ENCODE assay signal across 8 cellular contexts in the genomic region with DNA sequence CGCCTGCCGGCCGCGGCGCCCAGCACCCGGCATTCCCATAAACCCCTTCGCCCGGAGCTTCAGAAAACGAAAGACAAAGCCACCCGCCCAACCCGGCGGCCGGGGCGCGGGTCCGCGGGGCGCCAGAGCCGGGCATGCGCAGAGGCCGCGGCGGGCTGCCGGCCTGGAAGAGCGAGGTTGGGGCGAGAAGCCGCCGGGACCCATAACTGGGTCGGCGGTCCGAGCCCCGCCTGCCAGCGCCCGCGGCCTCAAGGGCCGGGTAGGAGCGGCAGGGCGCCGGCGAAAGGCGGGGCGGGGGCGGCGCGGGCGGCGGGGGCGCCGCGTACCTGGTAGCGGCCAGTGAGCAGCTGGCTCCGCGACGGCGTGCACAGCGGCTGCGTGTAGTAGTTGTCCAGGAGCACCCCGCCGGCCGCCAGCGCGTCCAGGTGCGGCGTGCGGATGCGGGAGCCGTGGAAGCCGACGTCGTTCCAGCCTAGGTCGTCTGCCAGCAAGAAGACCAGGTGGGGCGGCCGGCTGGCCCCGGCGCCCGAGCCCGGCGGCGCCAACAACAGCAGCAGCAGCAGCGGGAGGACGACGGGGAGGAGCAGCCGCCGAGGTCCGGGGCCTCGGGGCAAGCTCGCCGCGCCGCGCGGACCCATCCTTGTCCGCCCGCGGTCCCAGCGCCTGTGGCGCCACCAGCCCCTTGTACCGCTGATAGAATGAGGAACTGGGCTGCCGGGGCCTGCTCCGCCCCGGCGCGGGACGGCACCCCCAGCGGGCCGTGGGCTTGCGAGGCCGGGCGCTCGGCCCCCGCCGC. TPM values are rescaled to one million over a fixed set of nuclear protein-coding genes. Genes with fewer than 3 reads are reported as not detected.
DNase-seq lines count a peak whose midpoint lies in the region; ATAC-seq and TF ChIP-seq lines count a peak whose summit lies in the region.

ARSB (minus strand) TSS at position 700 of the 796 bp plus-strand sequence; CDS start at position 638, 62 bp downstream.

- DNase-seq in NCI-H526 (lab: John Stamatoyannopoulos, UW) (peak; percentile 63 to 92), dedifferentiated amniotic fluid mesenchymal stem cell (ENCODE audit: extremely low spot score) (peak; percentile 86), left lung (peak; percentile 89 to 96)
- peak; percentile 66 for DNase-seq in activated CD4-positive, alpha-beta T cell treated with anti-CD3 and anti-CD28 coated beads, Interleukin-2, amount 50 U/mL, for 1 hour
- peak; percentile 78 for DNase-seq in stimulated activated CD4-positive, alpha-beta T cell treated with anti-CD3 and anti-CD28 coated beads, Interleukin-4, amount 100 ng/mL, for 1 hour

- peak within 1 kb of the TSS; percentile 86 for H3K4me3 ChIP-seq in BLaER1
- peak within 1 kb of the TSS; percentile 73 to 85 for H3K4me3 ChIP-seq in left lung

- H3K27me3 ChIP-seq in BLaER1 (no peaks in the 10 kb centered on the region), left lung (no peaks in the 10 kb centered on the region)

- intact Hi-C loops in left lung (cut with DNase I): no loop called here

- no peak for TF ChIP-seq CTCF in left lung (IDR thresholded peaks at IDR 0.05)

- H3K27ac ChIP-seq in BLaER1 (peak within 1 kb of the TSS; percentile 93), left lung (peak within 1 kb of the TSS; percentile 98 to 99)

- no peaks in the 10 kb centered on the region for H4K20me1 ChIP-seq in BLaER1

- peak; percentile 71 for ATAC-seq in GM19324 (IDR thresholded peaks at IDR 0.05; ENCODE audit: low FRiP score, unreplicated experiment)
- peak; percentile 48 for ATAC-seq in HG03460 (IDR thresholded peaks at IDR 0.05; ENCODE audit: unreplicated experiment)
- peak; percentile 86 for ATAC-seq in left lung

- H3K4me2 ChIP-seq in BLaER1: peak within 1 kb of the TSS; percentile 88

- H3K9me3 ChIP-seq in BLaER1 (no peaks in the 10 kb centered on the region), left lung (no peaks in the 10 kb centered on the region)

- H3K4me1 ChIP-seq in BLaER1: peaks cover 23% of the 10 kb centered on the region
- peaks cover 5 to 39% of the 10 kb centered on the region in 2 donors for H3K4me1 ChIP-seq in left lung

- H3K36me3 ChIP-seq in BLaER1 (no peaks in the 10 kb centered on the region), left lung (no peaks in the 10 kb centered on the region)

- peak within 1 kb of the TSS; percentile 91 for H3K9ac ChIP-seq in BLaER1

RNA-seq across cellular contexts. Expression of gene ARSB, which starts in this region (rescaled TPM):
- total RNA-seq in left lung: 10 to 100 TPM; 20.2 to 26.0 TPM

Comparison
In these comparisons a context has a peak if more than half of its experiments do, and no peak if none do; other contexts are left out.
1. Peak in every context shown above with its lines: DNase-seq, ATAC-seq, H3K4me3 ChIP-seq and H3K27ac ChIP-seq.